Comparison of ENCODE assay signal across 1 cellular context in the genomic region with DNA sequence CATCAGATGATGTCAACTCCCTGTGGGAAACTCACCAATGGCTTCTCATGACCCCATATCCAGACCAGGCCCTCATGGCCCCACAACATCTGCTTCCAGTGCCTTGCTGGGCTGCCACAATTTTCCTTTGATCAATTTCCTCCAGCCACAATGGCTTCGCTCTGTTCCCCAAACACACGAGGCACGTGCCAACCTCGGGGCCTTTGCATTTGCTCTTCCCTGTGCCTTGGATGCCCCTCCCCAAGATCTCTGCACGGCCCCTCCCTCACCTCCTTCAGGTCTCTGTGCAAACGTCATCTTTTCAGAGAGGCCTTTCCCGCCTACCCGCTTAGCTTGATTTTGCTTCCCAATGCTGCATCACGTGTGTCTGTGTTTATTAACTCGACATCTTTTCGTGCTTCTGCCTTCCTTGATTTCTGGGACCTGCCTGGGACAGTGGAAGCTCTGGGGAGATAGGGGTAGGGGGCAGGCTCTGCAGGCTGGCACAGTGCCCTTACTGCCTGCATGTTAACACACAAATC.
TF ChIP-seq lines count a peak whose summit lies in the region.

No MANE protein-coding gene starts in this region.

TF ChIP-seq in GM12891, 5 proteins besides CTCF, POLR2A, EP300 and RAD21:
- TF ChIP-seq TAF1 (IDR thresholded peaks at IDR 0.05; ENCODE audit: low read depth, low read length) (no peak), PAX5 (IDR thresholded peaks at IDR 0.05; ENCODE audit: insufficient read depth, low read length, severe bottlenecking) (no peak), SPI1 (IDR thresholded peaks at IDR 0.05; ENCODE audit: low read depth, low read length) (no peak), POLR2AphosphoS5 (IDR thresholded peaks at IDR 0.05; ENCODE audit: low read depth, low read length) (no peak), POU2F2 (IDR thresholded peaks at IDR 0.05; ENCODE audit: low read depth, low read length) (no peak)
